8 cellular contexts compared by ENCODE assay signal in genomic region chr7:11212080-11212711, GRCh38.
A peak's percentile ranks its signal among the peaks of the same experiment; 100 is the strongest.
DNase-seq lines count a peak whose midpoint lies in the region; ATAC-seq, FAIRE-seq and TF ChIP-seq lines count a peak whose summit lies in the region.

No MANE protein-coding gene starts in this region.

- H3K4me3 ChIP-seq in CD4-positive, alpha-beta memory T cell (ENCODE audit: low read length in 2 of 2), result no peak overlapping the region
- H3K4me3 ChIP-seq in H1 (ENCODE audit: extremely low read depth in 1 of 4, insufficient read depth in 2 of 4, low read depth in 3 of 4, low read length in 4 of 4), result no peak overlapping the region

- H2BK5ac ChIP-seq in H1 (ENCODE audit: low read depth, low read length), result no peak overlapping the region

- no peak overlapping the region for H3K4me3 Mint-ChIP-seq in CD4-positive, alpha-beta memory T cell
- H3K4me3 Mint-ChIP-seq in WTC11, result no peak overlapping the region

- POLR2A ChIA-PET in CD4-positive, alpha-beta memory T cell (lab: Charles Lee; ENCODE audit: partially characterized antibody), result no interaction called here
- POLR2A ChIA-PET in WTC11 (lab: Charles Lee), result no interaction called here
- POLR2A ChIA-PET in H1 (lab: Charles Lee; ENCODE audit: partially characterized antibody), result interaction anchor here (1.0 to 1.4 kb wide), 2 partner anchors 19 to 238 kb away, joined by 3 to 5 read pairs; no protein-coding TSS in a partner anchor

- intact Hi-C loops in CD4-positive, alpha-beta memory T cell (cut with micrococcal nuclease), result loop anchor here (2.0 to 5.0 kb wide), 2 partner anchors 310 to 323 kb away; no protein-coding TSS in a partner anchor

- H2BK120ac ChIP-seq in H1 (replicated peaks; ENCODE audit: low read depth, low read length), result no peak overlapping the region

- no peak overlapping the region for H3K27ac Mint-ChIP-seq in CD4-positive, alpha-beta memory T cell
- no peak overlapping the region for H3K27ac Mint-ChIP-seq in WTC11

- CTCF ChIA-PET in CD4-positive, alpha-beta memory T cell (lab: Charles Lee; ENCODE audit: partially characterized antibody), result interaction anchor here (0.8 to 2.1 kb wide), 17 partner anchors 8 to 629 kb away, joined by 3 to 11 read pairs (median 5); a partner anchor contains a TSS
- CTCF ChIA-PET in WTC11 (lab: Charles Lee), result interaction anchor here (0.6 to 1.9 kb wide), 16 partner anchors 12 to 272 kb away, joined by 3 to 13 read pairs (median 4); no protein-coding TSS in a partner anchor
- CTCF ChIA-PET in H1 (lab: Charles Lee; ENCODE audit: partially characterized antibody), result interaction anchor here (0.6 to 4.5 kb wide), 38 partner anchors 8 to 565 kb away, joined by 3 to 37 read pairs (median 5); no protein-coding TSS in a partner anchor

- H3K23me2 ChIP-seq in H1 (ENCODE audit: low read depth, low read length), result no peaks in the 10 kb centered on the region; the same call in 1 of the 2 replicates

- no peak for TF ChIP-seq EP300 in H1 (IDR thresholded peaks at IDR 0.05; ENCODE audit: borderline replicate concordance in 1 of 2, low read depth in 2 of 2, low read length in 2 of 2)

- no peak overlapping the region for H3K56ac ChIP-seq in H1 (replicated peaks; ENCODE audit: insufficient read length, low read depth, low read length)

- H3K27me3 ChIP-seq in CD4-positive, alpha-beta memory T cell (ENCODE audit: insufficient read depth, low read length), result no peaks in the 10 kb centered on the region
- peaks cover 0 to 1% (median 0%) of the 10 kb centered on the region in 4 experiments; a peak in 1 of 7 replicates for H3K27me3 ChIP-seq in H1 (replicated peaks in 1 of 4; ENCODE audit: control insufficient read depth in 3 of 4, extremely low read depth in 1 of 4, insufficient read depth in 3 of 4, low read length in 3 of 4)

- no peaks in the 10 kb centered on the region for H3K79me1 ChIP-seq in H1 (ENCODE audit: low read depth, low read length)

- H3K14ac ChIP-seq in H1 (ENCODE audit: insufficient read length), result no peak overlapping the region

- peaks cover 0 to 3% (median 0%) of the 10 kb centered on the region in 8 donors for H3K9me3 Mint-ChIP-seq in CD4-positive, alpha-beta memory T cell
- H3K9me3 Mint-ChIP-seq in WTC11, result no peaks in the 10 kb centered on the region

- no peaks in the 10 kb centered on the region for H3K79me2 ChIP-seq in H1 (ENCODE audit: control insufficient read depth in 1 of 2, insufficient read depth in 2 of 2, low read length in 2 of 2)

- no peaks in the 10 kb centered on the region for H3K4me1 ChIP-seq in CD4-positive, alpha-beta memory T cell (ENCODE audit: insufficient read depth, low read length)
- peaks cover 0 to 3% (median 0%) of the 10 kb centered on the region in 4 experiments; a peak in 1 of 7 replicates for H3K4me1 ChIP-seq in H1 (replicated peaks in 1 of 4; ENCODE audit: control insufficient read depth in 3 of 4, insufficient read depth in 4 of 4, low read length in 3 of 4)

- peaks cover 0 to 1% of the 10 kb centered on the region in 2 donors for H3K27me3 Mint-ChIP-seq in CD4-positive, alpha-beta memory T cell
- H3K27me3 Mint-ChIP-seq in WTC11 (ENCODE audit: low read depth), result no peaks in the 10 kb centered on the region

- H4K8ac ChIP-seq in H1 (ENCODE audit: extremely low read depth, insufficient read depth, low read length), result no peak overlapping the region

- H2BK20ac ChIP-seq in H1 (ENCODE audit: low read length), result no peak overlapping the region

- FAIRE-seq in H1 (lab: Jason Lieb, UNC), result peak; percentile 92

- H3K9ac ChIP-seq in H1 (replicated peaks in 1 of 4; ENCODE audit: extremely low read depth in 1 of 4, low read depth in 3 of 4, low read length in 3 of 4), result no peak overlapping the region

- H3K36me3 ChIP-seq in CD4-positive, alpha-beta memory T cell (ENCODE audit: insufficient read depth, low read length), result no peaks in the 10 kb centered on the region
- no peaks in the 10 kb centered on the region for H3K36me3 ChIP-seq in H1 (ENCODE audit: control insufficient read depth in 2 of 4, insufficient read depth in 4 of 4, low read length in 3 of 4)

- TF ChIP-seq CTCF in WTC11 (IDR thresholded peaks at IDR 0.05) (peak; percentile 77), H1 (IDR thresholded peaks at IDR 0.05; ENCODE audit: control extremely low read depth in 1 of 3, insufficient read depth in 1 of 3, low read depth in 1 of 3, low read length in 3 of 3) (peak in 2 of 3 experiments; percentile 62 to 83; a peak in 3 of 4 replicates)

- no peak overlapping the region for H4K5ac ChIP-seq in H1 (ENCODE audit: insufficient read length, low read depth, low read length)

- H3K4me1 Mint-ChIP-seq in CD4-positive, alpha-beta memory T cell, result peaks cover 0 to 2% (median 0%) of the 10 kb centered on the region in 4 donors
- H3K4me1 Mint-ChIP-seq in WTC11, result 0 out of 2 replicates have a peak, but pooled peaks cover 3% of the 10 kb centered on the region

- TF ChIP-seq POLR2A in H1 (IDR thresholded peaks at IDR 0.05; ENCODE audit: control extremely low read depth in 1 of 2, low read depth in 2 of 2, low read length in 2 of 2), result no peak

- no peak overlapping the region for H3K4me2 ChIP-seq in H1 (ENCODE audit: insufficient read depth in 1 of 2, low read depth in 2 of 2, low read length in 2 of 2)

- H2AFZ ChIP-seq in H1 (ENCODE audit: low read length), result no peak overlapping the region

- WGBS in H1 (ENCODE audit: extremely low coverage in 1 of 2, insufficient coverage in 1 of 2, insufficient read length in 1 of 2, insufficient replicate concordance in 2 of 2, low coverage in 1 of 2, low lambda C conversion rate in 2 of 2, missing lambda C conversion rate in 1 of 2), 2 experiments, result 54% methylated on average over 4 of the region's 4 CpGs; no CpG with 5 or more reads in 1 of the 2 experiments

- H2BK15ac ChIP-seq in H1 (ENCODE audit: low read length), result no peak overlapping the region

- peak; percentile 87 to 88 for TF ChIP-seq RAD21 in H1 (IDR thresholded peaks at IDR 0.05 in 1 of 2, conservative IDR thresholded peaks at IDR 0.05 in 1 of 2; ENCODE audit: low read depth in 2 of 2, low read length in 2 of 2)

- H4K91ac ChIP-seq in H1 (replicated peaks; ENCODE audit: insufficient read length, low read length), result no peak overlapping the region

- H3K27ac ChIP-seq in CD4-positive, alpha-beta memory T cell (ENCODE audit: low read depth, low read length), result no peak overlapping the region
- no peak overlapping the region for H3K27ac ChIP-seq in H1 (ENCODE audit: low read depth, low read length)

- ATAC-seq in GM18907 (IDR thresholded peaks at IDR 0.05; ENCODE audit: unreplicated experiment) (peak; percentile 89), HG03103 (IDR thresholded peaks at IDR 0.05; ENCODE audit: low read depth, unreplicated experiment) (peak; percentile 83), WTC11 (peak; percentile 81)

- H3K4ac ChIP-seq in H1 (replicated peaks; ENCODE audit: insufficient read length, low read depth, low read length), result no peak overlapping the region

- no peaks in the 10 kb centered on the region for H3K36me3 Mint-ChIP-seq in CD4-positive, alpha-beta memory T cell
- H3K36me3 Mint-ChIP-seq in WTC11, result no peaks in the 10 kb centered on the region

- H4K20me1 ChIP-seq in H1 (replicated peaks in 1 of 2; ENCODE audit: control insufficient read depth in 1 of 2, insufficient read depth in 2 of 2, low read length in 2 of 2), result no peaks in the 10 kb centered on the region

- no peak overlapping the region for H2BK12ac ChIP-seq in H1 (ENCODE audit: low read depth, low read length)

- no peaks in the 10 kb centered on the region for H3K9me3 ChIP-seq in CD4-positive, alpha-beta memory T cell (ENCODE audit: control insufficient read depth in 1 of 2, low read length in 2 of 2)
- no peaks in the 10 kb centered on the region for H3K9me3 ChIP-seq in H1 (ENCODE audit: insufficient read depth in 2 of 2, low read depth in 1 of 2, low read length in 1 of 2)

- no peak overlapping the region for H3K23ac ChIP-seq in H1 (ENCODE audit: insufficient read length)

- H2AK5ac ChIP-seq in H1 (ENCODE audit: low read depth, low read length), result no peak overlapping the region

- H3K18ac ChIP-seq in H1 (ENCODE audit: extremely low read depth, low read length), result no peak overlapping the region

- DNase-seq in CD4-positive, alpha-beta memory T cell, result peak in 4 of 5 donors; percentile 21 to 45 (median 38)
- peak; percentile 80 for DNase-seq in NCI-H2107 treated with DMSO at 0.1 percent for 48 hours (lab: John Stamatoyannopoulos, UW; ENCODE audit: unreplicated experiment)
- peak; percentile 53 for DNase-seq in WTC11 (ENCODE audit: low spot score)
- DNase-seq in H1 (ENCODE audit: low read depth in 1 of 2, low spot score in 2 of 2), result no peak
- DNase-seq in midbrain (lab: John Stamatoyannopoulos, UW), result peak; percentile 77
- peak in 4 of 6 experiments; percentile 2 to 52 (median 20) for DNase-seq in stimulated activated naive CD4-positive, alpha-beta T cell (lab: John Stamatoyannopoulos, UW)

TF ChIP-seq in WTC11, 78 proteins besides CTCF, POLR2A, EP300 and RAD21:
- no peak for TF ChIP-seq CREM (CRISPR knock-in tag; IDR thresholded peaks at IDR 0.05)
- no peak for TF ChIP-seq SMAD4 (CRISPR knock-in tag; IDR thresholded peaks at IDR 0.05)
- TF ChIP-seq RELA (CRISPR knock-in tag; IDR thresholded peaks at IDR 0.05; ENCODE audit: borderline replicate concordance), result no peak
- TF ChIP-seq, protein P1, sequence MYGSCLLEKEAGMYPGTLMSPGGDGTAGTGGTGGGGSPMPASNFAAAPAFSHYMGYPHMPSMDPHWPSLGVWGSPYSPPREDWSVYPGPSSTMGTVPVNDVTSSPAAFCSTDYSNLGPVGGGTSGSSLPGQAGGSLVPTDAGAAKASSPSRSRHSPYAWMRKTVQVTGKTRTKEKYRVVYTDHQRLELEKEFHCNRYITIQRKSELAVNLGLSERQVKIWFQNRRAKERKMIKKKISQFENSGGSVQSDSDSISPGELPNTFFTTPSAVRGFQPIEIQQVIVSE (CRISPR knock-in tag; IDR thresholded peaks at IDR 0.05; ENCODE audit: borderline replicate concordance), result no peak
- no peak for TF ChIP-seq ESRRA (CRISPR knock-in tag; IDR thresholded peaks at IDR 0.05; ENCODE audit: borderline replicate concordance)
TF ChIP-seq in WTC11: peak in this region for 0.

TF ChIP-seq in H1, 55 proteins besides CTCF, POLR2A, EP300 and RAD21 (continues in another document):
- TF ChIP-seq CHD1 (IDR thresholded peaks at IDR 0.05; ENCODE audit: low read depth, low read length) (no peak), BCL11A (IDR thresholded peaks at IDR 0.05; ENCODE audit: low read depth in 2 of 2, low read length in 2 of 2) (no peak), TAF7 (optimal IDR thresholded peaks at IDR 0.05; ENCODE audit: borderline replicate concordance, low read depth, low read length) (no peak), USF2 (IDR thresholded peaks at IDR 0.05; ENCODE audit: low read length) (no peak), KDM5A (IDR thresholded peaks at IDR 0.05; ENCODE audit: low read length) (no peak), SIX5 (IDR thresholded peaks at IDR 0.05; ENCODE audit: low read depth, low read length) (no peak), SP2 (IDR thresholded peaks at IDR 0.05; ENCODE audit: low read length) (no peak)

Comparison
In these comparisons a context has a peak if more than half of its experiments do, and no peak if none do; other contexts are left out.
1. DNase-seq: peak in CD4-positive, alpha-beta memory T cell (4 of 5), NCI-H2107 treated with DMSO at 0.1 percent for 48 hours (single experiment), WTC11 (single experiment), midbrain (single experiment) and stimulated activated naive CD4-positive, alpha-beta T cell (4 of 6); none in H1 (0 of 2).
2. Peak in every context shown above with its lines, with median percentiles within 50 percentile points of each other: ATAC-seq.